Comparison of ENCODE assay signal across 34 cellular contexts in genomic region chr1:30642391-30643120, GRCh38.
"Had no signal": no experiment of that assay in that cellular context is flagged by ENCODE, and none has a peak within 500 bp of the region (broad histone marks: within the 10 kb centered on the region; RNA-seq: fewer than 3 reads in every experiment).

No MANE protein-coding gene starts in this region.

- ATAC-seq: activated CD8-positive, alpha-beta T cell treated with anti-CD3 and anti-CD28 coated beads for 36 hours; activated T-cell treated with anti-CD3 and anti-CD28 coated beads, Interleukin-2, amount 50 U/mL, for 72 hours; activated T-helper 17 cell treated with anti-CD3 and anti-CD28 coated beads, Interleukin-2, amount 50 U/mL, for 72 hours; PC-3 had no signal

- H3K9me3 Mint-ChIP-seq: activated CD4-positive, alpha-beta T cell treated with anti-CD3 and anti-CD28 coated beads, Interleukin-2, amount 10 ng/mL, durations not matched to agents 24 days and 14 days; activated CD8-positive, alpha-beta T cell treated with anti-CD3 and anti-CD28 coated beads for 36 hours; activated naive CD8-positive, alpha-beta T cell treated with anti-CD3 and anti-CD28 coated beads for 36 hours; activated T-cell treated with anti-CD3 and anti-CD28 coated beads, Interleukin-2, amount 50 U/mL, for 72 hours; activated T-helper 17 cell treated with anti-CD3 and anti-CD28 coated beads, Interleukin-2, amount 50 U/mL, for 72 hours had no signal

- H3K4me3 Mint-ChIP-seq: activated CD4-positive, alpha-beta T cell treated with anti-CD3 and anti-CD28 coated beads, Interleukin-2, amount 10 ng/mL, durations not matched to agents 24 days and 14 days; activated CD8-positive, alpha-beta T cell treated with anti-CD3 and anti-CD28 coated beads for 36 hours; activated naive CD8-positive, alpha-beta T cell treated with anti-CD3 and anti-CD28 coated beads for 36 hours; activated T-cell treated with anti-CD3 and anti-CD28 coated beads, Interleukin-2, amount 50 U/mL, for 72 hours; activated T-helper 17 cell treated with anti-CD3 and anti-CD28 coated beads, Interleukin-2, amount 50 U/mL, for 72 hours had no signal

- H3K27ac ChIP-seq: brain microvascular endothelial cell, Peyer's patch, RWPE1, WERI-Rb-1 had no signal

- H3K36me3 Mint-ChIP-seq: activated naive CD8-positive, alpha-beta T cell treated with anti-CD3 and anti-CD28 coated beads for 36 hours had no signal

- H3K27ac Mint-ChIP-seq: activated CD4-positive, alpha-beta T cell treated with anti-CD3 and anti-CD28 coated beads, Interleukin-2, amount 10 ng/mL, durations not matched to agents 24 days and 14 days; activated CD8-positive, alpha-beta T cell treated with anti-CD3 and anti-CD28 coated beads for 36 hours; activated naive CD8-positive, alpha-beta T cell treated with anti-CD3 and anti-CD28 coated beads for 36 hours; activated T-cell treated with anti-CD3 and anti-CD28 coated beads, Interleukin-2, amount 50 U/mL, for 72 hours; activated T-helper 17 cell treated with anti-CD3 and anti-CD28 coated beads, Interleukin-2, amount 50 U/mL, for 72 hours had no signal

- H3K4me1 ChIP-seq: Peyer's patch had no signal

- H3K4me1 Mint-ChIP-seq: activated CD4-positive, alpha-beta T cell treated with anti-CD3 and anti-CD28 coated beads, Interleukin-2, amount 10 ng/mL, durations not matched to agents 24 days and 14 days; activated naive CD8-positive, alpha-beta T cell treated with anti-CD3 and anti-CD28 coated beads for 36 hours; activated T-helper 17 cell treated with anti-CD3 and anti-CD28 coated beads, Interleukin-2, amount 50 U/mL, for 72 hours had no signal

- H3K9me3 ChIP-seq: MG63, Peyer's patch had no signal

- H3K36me3 ChIP-seq: brain microvascular endothelial cell, MG63, Peyer's patch, WERI-Rb-1 had no signal

- DNase-seq: activated CD4-positive, alpha-beta T cell treated with anti-CD3 and anti-CD28 coated beads for 1 hour; activated CD4-positive, alpha-beta T cell treated with anti-CD3 and anti-CD28 coated beads, Interleukin-2, amount 10 ng/mL, durations not matched to agents 24 days and 14 days; activated CD4-positive, alpha-beta T cell treated with anti-CD3 and anti-CD28 coated beads, Interleukin-2, amount 50 U/mL, for 4 hours; activated CD4-positive, CD25-positive, alpha-beta regulatory T cell; activated CD8-positive, alpha-beta T cell treated with anti-CD3 and anti-CD28 coated beads for 36 hours; activated effector memory CD4-positive, alpha-beta T cell treated with anti-CD3 and anti-CD28 coated beads, Interleukin-2, amount 50 U/mL, for 16 hours; activated naive CD4-positive, alpha-beta T cell; activated naive CD4-positive, alpha-beta T cell treated with anti-CD3 and anti-CD28 coated beads, Interleukin-2, amount 50 U/mL, for 16 hours; activated naive CD8-positive, alpha-beta T cell treated with anti-CD3 and anti-CD28 coated beads for 36 hours; activated T-cell treated with anti-CD3 and anti-CD28 coated beads, Interleukin-2, amount 50 U/mL, for 1 hour; activated T-cell treated with anti-CD3 and anti-CD28 coated beads, Interleukin-2, amount 50 U/mL, for 72 hours; amniotic stem cell; brain microvascular endothelial cell; central memory CD4-positive, alpha-beta T cell; Kasumi-1; KG1; MG63; NCI-H1048; NCI-H1105 treated with DMSO at 0.1 percent for 48 hours; NCI-H187 treated with DMSO at 0.1 percent for 48 hours; NCI-H2081; NCI-H226; NCI-H510A; NCI-H526; NCI-H748 treated with DMSO at 0.1 percent for 48 hours; NK-92 treated with Interleukin-12 subunit alpha and Interleukin-12 subunit beta, amount 100 ng/mL, for 24 hours; PC-3; Right ventricle myocardium superior; SW 1271; T1000; WERI-Rb-1 had no signal

- H3K4me3 ChIP-seq: MG63, Peyer's patch had no signal

- H3K27me3 ChIP-seq: brain microvascular endothelial cell, MG63, Peyer's patch had no signal
